ENCODE assay signal across 2 cellular contexts in genomic region chr7:155918720-155919399, GRCh38.
A peak's percentile ranks its signal among the peaks of the same experiment; 100 is the strongest.
TF ChIP-seq lines count a peak whose summit lies in the region.

No MANE protein-coding gene starts in this region.

TF ChIP-seq in HCT116, 20 proteins besides CTCF, POLR2A, EP300 and RAD21 (continued from another document):
- peak; percentile 35 for TF ChIP-seq ZBTB33 (IDR thresholded peaks at IDR 0.05; ENCODE audit: extremely low read depth, insufficient replicate concordance, low read length)
- peak; percentile 60 for TF ChIP-seq POLR2AphosphoS5 (IDR thresholded peaks at IDR 0.05; ENCODE audit: low read depth, low read length)
- no peak for TF ChIP-seq ZNF274 (IDR thresholded peaks at IDR 0.05; ENCODE audit: low read depth, low read length)
- peak; percentile 81 for TF ChIP-seq FOSL1 (IDR thresholded peaks at IDR 0.05; ENCODE audit: low read depth)
- peak; percentile 98 for TF ChIP-seq MAX (IDR thresholded peaks at IDR 0.05)
- peak; percentile 98 for TF ChIP-seq CBX3 (IDR thresholded peaks at IDR 0.05; ENCODE audit: low read depth)

TF ChIP-seq in SK-N-SH, 30 proteins besides CTCF, POLR2A, EP300 and RAD21 (continued from another document):
- TF ChIP-seq TEAD4 (IDR thresholded peaks at IDR 0.05; ENCODE audit: borderline replicate concordance, insufficient read depth) (0 out of 2 replicates have a peak, but pooled peaks have one; percentile 11), NFIC (IDR thresholded peaks at IDR 0.05; ENCODE audit: borderline replicate concordance) (peak; percentile 95), FOXJ3 (CRISPR knock-in tag; IDR thresholded peaks at IDR 0.05) (no peak), GATA2 (CRISPR knock-in tag; IDR thresholded peaks at IDR 0.05) (no peak), RCOR1 (IDR thresholded peaks at IDR 0.05; ENCODE audit: low read length) (no peak), EZH2phosphoT487 (IDR thresholded peaks at IDR 0.05; ENCODE audit: borderline replicate concordance, low read depth) (no peak), MXI1 (IDR thresholded peaks at IDR 0.05; ENCODE audit: low read depth, low read length) (no peak), TCF12 (IDR thresholded peaks at IDR 0.05) (peak; percentile 73), RXRA (IDR thresholded peaks at IDR 0.05; ENCODE audit: borderline replicate concordance, low read depth) (peak; percentile 86), ZBTB33 (IDR thresholded peaks at IDR 0.05; ENCODE audit: borderline replicate concordance, low read depth) (0 out of 2 replicates have a peak, but pooled peaks have one; percentile 49), FOSL2 (IDR thresholded peaks at IDR 0.05; ENCODE audit: borderline replicate concordance, low read depth) (peak; percentile 83)
